Comparison of ENCODE assay signal across 13 cellular contexts in genomic region chr9:90795879-90796317, GRCh38. TPM values are rescaled to one million over a fixed set of nuclear protein-coding genes. Genes with fewer than 3 reads are reported as not detected.
DNase-seq lines count a peak whose midpoint lies in the region; ATAC-seq and TF ChIP-seq lines count a peak whose summit lies in the region.
"Had no signal": no experiment of that assay in that cellular context is flagged by ENCODE, and none has a peak within 500 bp of the region (broad histone marks: within the 10 kb centered on the region; RNA-seq: fewer than 3 reads in every experiment).

No MANE protein-coding gene starts in this region.

- no peaks in the 10 kb centered on the region for H3F3A ChIP-seq in OCI-LY1 (ENCODE audit: insufficient read depth, low read length)

- peak; percentile 1 for TF ChIP-seq CTCF in GM10266 (IDR thresholded peaks at IDR 0.05; ENCODE audit: control insufficient read depth, insufficient read depth, low read depth, missing control alignments)
- TF ChIP-seq CTCF in OCI-LY1 (IDR thresholded peaks at IDR 0.05; ENCODE audit: low read length) = no peak

- peak overlapping the region; percentile 46 for H3K4me3 Mint-ChIP-seq in memory B cell
- H3K4me3 Mint-ChIP-seq in activated CD8-positive, alpha-beta T cell treated with anti-CD3 and anti-CD28 coated beads, Interleukin-2, amount 10 ng/mL, durations not matched to agents 7 days and 5 days = no peak overlapping the region
- H3K4me3 Mint-ChIP-seq: WTC11 had no signal

- ATAC-seq in HG02610 (IDR thresholded peaks at IDR 0.05; ENCODE audit: unreplicated experiment) (peak; percentile 43), memory B cell (ENCODE audit: low read depth) (peak; percentile 52)
- no peak for ATAC-seq in activated CD8-positive, alpha-beta T cell treated with anti-CD3 and anti-CD28 coated beads, Interleukin-2, amount 10 ng/mL, durations not matched to agents 7 days and 5 days
- ATAC-seq: HepG2, WTC11 had no signal

- DNase-seq in GM10266 (ENCODE audit: extremely low spot score) = no peak
- no peak for DNase-seq in memory B cell (ENCODE audit: low spot score in 2 of 2)
- no peak for DNase-seq in ureter (ENCODE audit: low spot score)
- no peak for DNase-seq in NCI-H345 (lab: John Stamatoyannopoulos, UW)
- DNase-seq in activated CD8-positive, alpha-beta T cell treated with anti-CD3 and anti-CD28 coated beads, Interleukin-2, amount 10 ng/mL, durations not matched to agents 7 days and 5 days = no peak
- DNase-seq in stimulated activated CD4-positive, alpha-beta T cell treated with anti-CD3 and anti-CD28 coated beads, Interleukin-4, amount 100 ng/mL, for 24 hours = no peak
- DNase-seq: NCI-H2081 treated with DMSO at 0.1 percent for 48 hours, retina had no signal

- peak overlapping the region; percentile 90 for H3K27ac ChIP-seq in OCI-LY1 (ENCODE audit: low read depth, low read length, poor library complexity, severe bottlenecking)
- H3K27ac ChIP-seq: thoracic aorta had no signal

- H3K4me2 ChIP-seq in OCI-LY1 (ENCODE audit: low read length) = peak overlapping the region; percentile 54

- H3K79me2 ChIP-seq in OCI-LY1 (ENCODE audit: insufficient read depth, low read length) = no peaks in the 10 kb centered on the region

- peaks cover 47% of the 10 kb centered on the region for H3K4me1 ChIP-seq in OCI-LY1 (ENCODE audit: insufficient read depth, low read length, severe bottlenecking)

- POLR2A ChIA-PET in activated CD8-positive, alpha-beta T cell treated with anti-CD3 and anti-CD28 coated beads, Interleukin-2, amount 10 ng/mL, durations not matched to agents 7 days and 5 days (lab: Charles Lee) = no interaction called here

- no peaks in the 10 kb centered on the region for H3K36me3 Mint-ChIP-seq in memory B cell
- no peaks in the 10 kb centered on the region for H3K36me3 Mint-ChIP-seq in activated CD8-positive, alpha-beta T cell treated with anti-CD3 and anti-CD28 coated beads, Interleukin-2, amount 10 ng/mL, durations not matched to agents 7 days and 5 days (ENCODE audit: low read depth)

- CTCF ChIA-PET in activated CD8-positive, alpha-beta T cell treated with anti-CD3 and anti-CD28 coated beads, Interleukin-2, amount 10 ng/mL, durations not matched to agents 7 days and 5 days (lab: Charles Lee) = no interaction called here

- H3K9me3 Mint-ChIP-seq in memory B cell = peaks cover 6% of the 10 kb centered on the region
- H3K9me3 Mint-ChIP-seq in activated CD8-positive, alpha-beta T cell treated with anti-CD3 and anti-CD28 coated beads, Interleukin-2, amount 10 ng/mL, durations not matched to agents 7 days and 5 days (ENCODE audit: insufficient read depth) = no peaks in the 10 kb centered on the region

- H3K27me3 Mint-ChIP-seq in memory B cell = no peaks in the 10 kb centered on the region
- H3K27me3 Mint-ChIP-seq in activated CD8-positive, alpha-beta T cell treated with anti-CD3 and anti-CD28 coated beads, Interleukin-2, amount 10 ng/mL, durations not matched to agents 7 days and 5 days (ENCODE audit: low read depth) = peaks cover 37% of the 10 kb centered on the region

- H3K4me3 ChIP-seq in OCI-LY1 (ENCODE audit: low read depth, low read length, poor library complexity, severe bottlenecking) = peak overlapping the region; percentile 11
- H3K4me3 ChIP-seq: thoracic aorta had no signal

- no peaks in the 10 kb centered on the region for H3K9me3 ChIP-seq in OCI-LY1 (ENCODE audit: low read length)
- H3K9me3 ChIP-seq: thoracic aorta had no signal

- peaks cover 36% of the 10 kb centered on the region for H3K4me1 Mint-ChIP-seq in memory B cell
- no peaks in the 10 kb centered on the region for H3K4me1 Mint-ChIP-seq in activated CD8-positive, alpha-beta T cell treated with anti-CD3 and anti-CD28 coated beads, Interleukin-2, amount 10 ng/mL, durations not matched to agents 7 days and 5 days (ENCODE audit: low read depth)

- peak overlapping the region; percentile 81 for H3K27ac Mint-ChIP-seq in memory B cell
- H3K27ac Mint-ChIP-seq in activated CD8-positive, alpha-beta T cell treated with anti-CD3 and anti-CD28 coated beads, Interleukin-2, amount 10 ng/mL, durations not matched to agents 7 days and 5 days = no peak overlapping the region
- H3K27ac Mint-ChIP-seq: WTC11 had no signal

- no peaks in the 10 kb centered on the region for H3K9me2 ChIP-seq in OCI-LY1 (ENCODE audit: low read depth, low read length)

- H2AFZ ChIP-seq in OCI-LY1 (ENCODE audit: low read length) = peak overlapping the region; percentile 23; the same call in 1 of the 2 replicates

- peak overlapping the region; percentile 55 for H3K9ac ChIP-seq in OCI-LY1 (ENCODE audit: low read length)

- no peaks in the 10 kb centered on the region for H4K20me1 ChIP-seq in OCI-LY1 (ENCODE audit: insufficient read depth, low read length)

- H3K36me3 ChIP-seq in OCI-LY1 (ENCODE audit: insufficient read depth, low read length) = no peaks in the 10 kb centered on the region
- H3K36me3 ChIP-seq: thoracic aorta had no signal

- no peaks in the 10 kb centered on the region for H3K27me3 ChIP-seq in OCI-LY1 (ENCODE audit: insufficient read depth, low read length)

RNA-seq across cellular contexts. Expression of gene SYK, which starts 5.7 kb away (rescaled TPM):
- 52.9 TPM for total RNA-seq in ureter
- under 1 TPM; 0.13 TPM for total RNA-seq in activated CD8-positive, alpha-beta T cell treated with anti-CD3 and anti-CD28 coated beads, Interleukin-2, amount 10 ng/mL, durations not matched to agents 7 days and 5 days
- total RNA-seq: HepG2 had no signal

Comparison
In these comparisons a context has a peak if more than half of its experiments do, and no peak if none do; other contexts are left out.
1. RNA of gene SYK, which starts 5.7 kb away (total RNA-seq): 52.9 TPM in ureter (single experiment); 0.13 TPM in activated CD8-positive, alpha-beta T cell treated with anti-CD3 and anti-CD28 coated beads, Interleukin-2, amount 10 ng/mL, durations not matched to agents 7 days and 5 days; every median in the first group is over 10 times any median in the second.